Comparison of ENCODE assay signal across 1 cellular context in the genomic region with DNA sequence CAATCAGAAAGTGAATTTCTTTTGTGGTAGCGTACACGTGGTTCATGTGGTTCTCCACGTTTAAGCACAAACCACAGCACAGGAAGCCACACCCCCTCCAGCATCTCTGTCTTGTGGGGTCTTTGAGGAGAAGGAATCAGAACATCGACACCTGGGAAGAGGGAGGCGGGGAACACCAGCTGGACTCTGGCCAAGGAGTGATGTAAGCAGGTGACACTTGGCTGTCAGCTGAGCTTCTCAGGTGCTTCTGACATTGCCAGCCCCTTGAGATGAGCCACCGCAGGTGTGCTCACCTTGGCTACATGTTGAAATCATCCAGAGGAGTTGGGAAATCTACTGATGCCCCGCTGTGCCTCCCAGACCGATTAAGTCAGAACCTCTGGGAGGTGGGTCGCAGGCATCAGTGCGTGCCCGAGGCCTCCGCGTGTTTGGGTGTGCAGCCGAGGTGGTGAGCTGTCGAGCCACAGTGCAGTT.
A peak's percentile ranks its signal among the peaks of the same experiment; 100 is the strongest.
TF ChIP-seq lines count a peak whose summit lies in the region.

No MANE protein-coding gene starts in this region.

TF ChIP-seq in HepG2, 621 proteins besides CTCF, POLR2A, EP300 and RAD21:
- TF ChIP-seq, protein P1, sequence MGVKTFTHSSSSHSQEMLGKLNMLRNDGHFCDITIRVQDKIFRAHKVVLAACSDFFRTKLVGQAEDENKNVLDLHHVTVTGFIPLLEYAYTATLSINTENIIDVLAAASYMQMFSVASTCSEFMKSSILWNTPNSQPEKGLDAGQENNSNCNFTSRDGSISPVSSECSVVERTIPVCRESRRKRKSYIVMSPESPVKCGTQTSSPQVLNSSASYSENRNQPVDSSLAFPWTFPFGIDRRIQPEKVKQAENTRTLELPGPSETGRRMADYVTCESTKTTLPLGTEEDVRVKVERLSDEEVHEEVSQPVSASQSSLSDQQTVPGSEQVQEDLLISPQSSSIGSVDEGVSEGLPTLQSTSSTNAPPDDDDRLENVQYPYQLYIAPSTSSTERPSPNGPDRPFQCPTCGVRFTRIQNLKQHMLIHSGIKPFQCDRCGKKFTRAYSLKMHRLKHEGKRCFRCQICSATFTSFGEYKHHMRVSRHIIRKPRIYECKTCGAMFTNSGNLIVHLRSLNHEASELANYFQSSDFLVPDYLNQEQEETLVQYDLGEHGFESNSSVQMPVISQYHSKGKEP (CRISPR knock-in tag; IDR thresholded peaks at IDR 0.05), result no peak
- no peak for TF ChIP-seq FLYWCH1 (CRISPR knock-in tag; IDR thresholded peaks at IDR 0.05)
- TF ChIP-seq, protein P2, sequence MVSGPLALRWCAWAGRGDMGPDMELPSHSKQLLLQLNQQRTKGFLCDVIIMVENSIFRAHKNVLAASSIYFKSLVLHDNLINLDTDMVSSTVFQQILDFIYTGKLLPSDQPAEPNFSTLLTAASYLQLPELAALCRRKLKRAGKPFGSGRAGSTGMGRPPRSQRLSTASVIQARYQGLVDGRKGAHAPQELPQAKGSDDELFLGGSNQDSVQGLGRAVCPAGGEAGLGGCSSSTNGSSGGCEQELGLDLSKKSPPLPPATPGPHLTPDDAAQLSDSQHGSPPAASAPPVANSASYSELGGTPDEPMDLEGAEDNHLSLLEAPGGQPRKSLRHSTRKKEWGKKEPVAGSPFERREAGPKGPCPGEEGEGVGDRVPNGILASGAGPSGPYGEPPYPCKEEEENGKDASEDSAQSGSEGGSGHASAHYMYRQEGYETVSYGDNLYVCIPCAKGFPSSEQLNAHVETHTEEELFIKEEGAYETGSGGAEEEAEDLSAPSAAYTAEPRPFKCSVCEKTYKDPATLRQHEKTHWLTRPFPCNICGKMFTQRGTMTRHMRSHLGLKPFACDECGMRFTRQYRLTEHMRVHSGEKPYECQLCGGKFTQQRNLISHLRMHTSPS (CRISPR knock-in tag; IDR thresholded peaks at IDR 0.05; ENCODE audit: low read depth), result no peak
- TF ChIP-seq ARNTL (CRISPR knock-in tag; IDR thresholded peaks at IDR 0.05), result no peak
- TF ChIP-seq, protein P3, sequence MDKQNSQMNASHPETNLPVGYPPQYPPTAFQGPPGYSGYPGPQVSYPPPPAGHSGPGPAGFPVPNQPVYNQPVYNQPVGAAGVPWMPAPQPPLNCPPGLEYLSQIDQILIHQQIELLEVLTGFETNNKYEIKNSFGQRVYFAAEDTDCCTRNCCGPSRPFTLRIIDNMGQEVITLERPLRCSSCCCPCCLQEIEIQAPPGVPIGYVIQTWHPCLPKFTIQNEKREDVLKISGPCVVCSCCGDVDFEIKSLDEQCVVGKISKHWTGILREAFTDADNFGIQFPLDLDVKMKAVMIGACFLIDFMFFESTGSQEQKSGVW (CRISPR knock-in tag; IDR thresholded peaks at IDR 0.05; ENCODE audit: borderline replicate concordance), result no peak
- TF ChIP-seq, protein P4, sequence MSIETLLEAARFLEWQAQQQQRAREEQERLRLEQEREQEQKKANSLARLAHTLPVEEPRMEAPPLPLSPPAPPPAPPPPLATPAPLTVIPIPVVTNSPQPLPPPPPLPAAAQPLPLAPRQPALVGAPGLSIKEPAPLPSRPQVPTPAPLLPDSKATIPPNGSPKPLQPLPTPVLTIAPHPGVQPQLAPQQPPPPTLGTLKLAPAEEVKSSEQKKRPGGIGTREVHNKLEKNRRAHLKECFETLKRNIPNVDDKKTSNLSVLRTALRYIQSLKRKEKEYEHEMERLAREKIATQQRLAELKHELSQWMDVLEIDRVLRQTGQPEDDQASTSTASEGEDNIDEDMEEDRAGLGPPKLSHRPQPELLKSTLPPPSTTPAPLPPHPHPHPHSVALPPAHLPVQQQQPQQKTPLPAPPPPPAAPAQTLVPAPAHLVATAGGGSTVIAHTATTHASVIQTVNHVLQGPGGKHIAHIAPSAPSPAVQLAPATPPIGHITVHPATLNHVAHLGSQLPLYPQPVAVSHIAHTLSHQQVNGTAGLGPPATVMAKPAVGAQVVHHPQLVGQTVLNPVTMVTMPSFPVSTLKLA (IDR thresholded peaks at IDR 0.05), result peak; percentile 70
TF ChIP-seq in HepG2: peak in this region for 1.
